In genomic region chr5:139699352-139699751, GRCh38 we compare ENCODE assay signal across 16 cellular contexts. TPM values are rescaled to one million over a fixed set of nuclear protein-coding genes. Genes with fewer than 3 reads are reported as not detected.
DNase-seq lines count a peak whose midpoint lies in the region; ATAC-seq and TF ChIP-seq lines count a peak whose summit lies in the region.
"Had no signal": no experiment of that assay in that cellular context is flagged by ENCODE, and none has a peak within 500 bp of the region (broad histone marks: within the 10 kb centered on the region; RNA-seq: fewer than 3 reads in every experiment).

No MANE protein-coding gene starts in this region.

- H3K4me1 ChIP-seq in body of pancreas (peaks cover 59% of the 10 kb centered on the region), mesendoderm (ENCODE audit: control insufficient read depth, low read depth, low read length) (peaks cover 18% of the 10 kb centered on the region)

- no peaks in the 10 kb centered on the region for H3K9me3 ChIP-seq in body of pancreas

- H2BK5ac ChIP-seq in mesendoderm (ENCODE audit: low read length) = peak overlapping the region; percentile 80

- H4K8ac ChIP-seq in mesendoderm (ENCODE audit: low read depth, low read length) = no peak overlapping the region

- no peak overlapping the region for H2BK15ac ChIP-seq in mesendoderm (replicated peaks; ENCODE audit: low read depth)

- no peak for TF ChIP-seq CTCF in body of pancreas (IDR thresholded peaks at IDR 0.05)

- 59 to 79% methylated on average over 2 of the region's 2 CpGs for WGBS in body of pancreas, 2 donors
- WGBS in mesendoderm (ENCODE audit: extremely low coverage, insufficient coverage, low lambda C conversion rate) = no CpG with 5 or more reads among the region's 2 CpGs

- H3K4me3 ChIP-seq in body of pancreas (no peak overlapping the region), mesendoderm (ENCODE audit: low read length) (no peak overlapping the region)
- H3K4me3 ChIP-seq: GM12878, PC-9 had no signal

- peak overlapping the region; percentile 90 for H2AK5ac ChIP-seq in mesendoderm (ENCODE audit: low read length)

- H3K9ac ChIP-seq in mesendoderm (ENCODE audit: low read length) = no peak overlapping the region

- H4K5ac ChIP-seq in mesendoderm (ENCODE audit: low read length) = no peak overlapping the region

- intact Hi-C loops in body of pancreas (cut with DNase I) = no loop called here

- no peak overlapping the region for H3K23ac ChIP-seq in mesendoderm (ENCODE audit: low read length)

- no peaks in the 10 kb centered on the region for H3K79me2 ChIP-seq in mesendoderm (ENCODE audit: control insufficient read depth, insufficient read depth, low read length)

- peak overlapping the region; percentile 86 for H3K4ac ChIP-seq in mesendoderm (ENCODE audit: low read depth, low read length)

- TF ChIP-seq POLR2A in body of pancreas (IDR thresholded peaks at IDR 0.05) = no peak

- no peak overlapping the region for H3K4me2 ChIP-seq in mesendoderm (ENCODE audit: low read length)
- H3K4me2 ChIP-seq: PC-9 had no signal

- H3K36me3 ChIP-seq in body of pancreas (replicated peaks in 1 of 2; ENCODE audit: insufficient read depth in 1 of 2, low read depth in 2 of 2) (no peaks in the 10 kb centered on the region), mesendoderm (ENCODE audit: control insufficient read depth, insufficient read depth, low read length) (no peaks in the 10 kb centered on the region)

- H3K18ac ChIP-seq in mesendoderm (ENCODE audit: low read length) = peak overlapping the region; percentile 45

- ATAC-seq in body of pancreas (no peak), HG02763 (IDR thresholded peaks at IDR 0.05; ENCODE audit: unreplicated experiment) (no peak)
- ATAC-seq: esophagus mucosa had no signal

- peak overlapping the region; percentile 76 for H2BK120ac ChIP-seq in mesendoderm (ENCODE audit: low read depth, low read length)

- peak; percentile 46 for DNase-seq in DMS53 (lab: John Stamatoyannopoulos, UW)
- DNase-seq in DMS53 treated with DMSO at 0.1 percent for 48 hours (lab: John Stamatoyannopoulos, UW; ENCODE audit: unreplicated experiment) = no peak
- DNase-seq in body of pancreas = no peak
- DNase-seq in mesendoderm = no peak
- no peak for DNase-seq in C1 segment of cervical spinal cord (lab: John Stamatoyannopoulos, UW)
- DNase-seq in OCI-M2 (lab: John Stamatoyannopoulos, UW; ENCODE audit: unreplicated experiment) = no peak
- DNase-seq: 8988T; activated CD4-positive, alpha-beta memory T cell treated with anti-CD3 and anti-CD28 coated beads for 36 hours; activated T-cell treated with anti-CD3 and anti-CD28 coated beads, Interleukin-2, amount 50 U/mL, for 48 hours; NCI-H187 had no signal

- H3K27ac ChIP-seq in body of pancreas (peak overlapping the region; percentile 91 to 97 (median 95)), mesendoderm (ENCODE audit: low read depth, low read length) (no peak overlapping the region), temporal lobe (ENCODE audit: low read depth, low read length) (peak overlapping the region; percentile 87)
- H3K27ac ChIP-seq: HL-60, PC-9 had no signal

- no peaks in the 10 kb centered on the region for H3K27me3 ChIP-seq in body of pancreas
- no peaks in the 10 kb centered on the region for H3K27me3 ChIP-seq in mesendoderm (ENCODE audit: insufficient read depth, low read length, poor library complexity)

- H3K56ac ChIP-seq in mesendoderm (ENCODE audit: low read length) = peak overlapping the region; percentile 52

- no peaks in the 10 kb centered on the region for H3K79me1 ChIP-seq in mesendoderm (ENCODE audit: low read length)

RNA-seq across cellular contexts. Expression of gene CXXC5, which starts 51.2 kb away (rescaled TPM):
- total RNA-seq in body of pancreas = 10 to 100 TPM; 86.6 to 87.7 TPM
- 90.1 TPM for polyA plus RNA-seq in mesendoderm (2013, experiment 1 of 2)
- polyA plus RNA-seq in mesendoderm (2013, experiment 2 of 2) = 88.3 TPM
- total RNA-seq in temporal lobe = 33.4 TPM
